8 cellular contexts compared by ENCODE assay signal in genomic region chr14:49692895-49693737, GRCh38. TPM values are rescaled to one million over a fixed set of nuclear protein-coding genes. Genes with fewer than 3 reads are reported as not detected.
DNase-seq lines count a peak whose midpoint lies in the region; ATAC-seq, FAIRE-seq and TF ChIP-seq lines count a peak whose summit lies in the region.

A gene with protein sequence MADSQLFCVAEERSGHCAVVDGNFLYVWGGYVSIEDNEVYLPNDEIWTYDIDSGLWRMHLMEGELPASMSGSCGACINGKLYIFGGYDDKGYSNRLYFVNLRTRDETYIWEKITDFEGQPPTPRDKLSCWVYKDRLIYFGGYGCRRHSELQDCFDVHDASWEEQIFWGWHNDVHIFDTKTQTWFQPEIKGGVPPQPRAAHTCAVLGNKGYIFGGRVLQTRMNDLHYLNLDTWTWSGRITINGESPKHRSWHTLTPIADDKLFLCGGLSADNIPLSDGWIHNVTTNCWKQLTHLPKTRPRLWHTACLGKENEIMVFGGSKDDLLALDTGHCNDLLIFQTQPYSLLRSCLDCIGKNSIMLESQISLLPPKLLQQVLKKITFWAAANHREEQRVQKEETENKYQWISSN (plus strand): TSS chr14:49693120. CDS start chr14:49693195, 75 bp downstream.

- H3K9ac ChIP-seq in kidney (ENCODE audit: low read length in 2 of 2) = peak within 1 kb of the TSS; percentile 85 to 89

- peak within 1 kb of the TSS; percentile 81 to 88 for H3K4me3 ChIP-seq in kidney (ENCODE audit: low read length in 2 of 2)

- DNase-seq in 8988T (peak; percentile 44), NCI-H2196 treated with DMSO at 0.1 percent for 48 hours (lab: John Stamatoyannopoulos, UW; ENCODE audit: unreplicated experiment) (peak; percentile 28), kidney (peak; percentile 96)
- peak; percentile 78 for DNase-seq in central memory CD4-positive, alpha-beta T cell
- peak; percentile 47 to 59 (median 50) for DNase-seq in stimulated activated CD4-positive, alpha-beta T cell treated with anti-CD3 and anti-CD28 coated beads, Interleukin-12 subunit alpha, Interleukin-12 subunit beta, amount 100 ng/mL, for 48 hours (ENCODE audit: low read depth in 2 of 3, low spot score in 1 of 3)

- peak within 1 kb of the TSS; percentile 97 to 98 for H3K27ac ChIP-seq in kidney (ENCODE audit: low read depth in 2 of 2, low read length in 2 of 2)

- TF ChIP-seq CTCF in kidney (IDR thresholded peaks at IDR 0.05; ENCODE audit: borderline replicate concordance, extremely low read depth, insufficient read depth) = no peak

- H3K9me3 ChIP-seq in kidney (ENCODE audit: control insufficient read depth in 1 of 2, low read length in 2 of 2) = no peaks in the 10 kb centered on the region

- peaks cover 4 to 5% of the 10 kb centered on the region in 2 donors for H3K4me1 ChIP-seq in kidney (ENCODE audit: control insufficient read depth in 1 of 2, insufficient read depth in 1 of 2, low read depth in 1 of 2, low read length in 2 of 2)

- no peaks in the 10 kb centered on the region for H3K36me3 ChIP-seq in kidney (ENCODE audit: control insufficient read depth in 1 of 2, insufficient read depth in 2 of 2, low read length in 2 of 2)

- intact Hi-C loops in kidney (cut with DNase I) = no loop called here

- no peak for FAIRE-seq in kidney (lab: Jason Lieb, UNC)

- ATAC-seq in GM18861 (IDR thresholded peaks at IDR 0.05; ENCODE audit: unreplicated experiment) (peak; percentile 53), HG03097 (IDR thresholded peaks at IDR 0.05; ENCODE audit: low FRiP score, unreplicated experiment) (peak; percentile 41)
- ATAC-seq in activated CD4-positive, CD25-positive, alpha-beta regulatory T cell treated with anti-CD3 and anti-CD28 coated beads, Interleukin-2, amount 50 U/mL, for 24 hours = peak; percentile 74 to 76

RNA-seq across cellular contexts. Expression of the gene that starts here (rescaled TPM):
- 8.4 TPM for total RNA-seq in kidney
- 2.3 TPM for polyA plus RNA-seq in kidney (ENCODE audit: insufficient read depth, low read depth, low replicate concordance)

Comparison
In these comparisons a context has a peak if more than half of its experiments do, and no peak if none do; other contexts are left out.
1. Peak in every context shown above with its lines: DNase-seq, ATAC-seq, H3K4me3 ChIP-seq and H3K27ac ChIP-seq.
2. DNase-seq: peak in every context shown above with its lines; median percentile 96 in kidney; 78 in central memory CD4-positive, alpha-beta T cell; 50 in stimulated activated CD4-positive, alpha-beta T cell treated with anti-CD3 and anti-CD28 coated beads, Interleukin-12 subunit alpha, Interleukin-12 subunit beta, amount 100 ng/mL, for 48 hours; 44 in 8988T; 28 in NCI-H2196 treated with DMSO at 0.1 percent for 48 hours.